10 cellular contexts compared by ENCODE assay signal in the genomic region with DNA sequence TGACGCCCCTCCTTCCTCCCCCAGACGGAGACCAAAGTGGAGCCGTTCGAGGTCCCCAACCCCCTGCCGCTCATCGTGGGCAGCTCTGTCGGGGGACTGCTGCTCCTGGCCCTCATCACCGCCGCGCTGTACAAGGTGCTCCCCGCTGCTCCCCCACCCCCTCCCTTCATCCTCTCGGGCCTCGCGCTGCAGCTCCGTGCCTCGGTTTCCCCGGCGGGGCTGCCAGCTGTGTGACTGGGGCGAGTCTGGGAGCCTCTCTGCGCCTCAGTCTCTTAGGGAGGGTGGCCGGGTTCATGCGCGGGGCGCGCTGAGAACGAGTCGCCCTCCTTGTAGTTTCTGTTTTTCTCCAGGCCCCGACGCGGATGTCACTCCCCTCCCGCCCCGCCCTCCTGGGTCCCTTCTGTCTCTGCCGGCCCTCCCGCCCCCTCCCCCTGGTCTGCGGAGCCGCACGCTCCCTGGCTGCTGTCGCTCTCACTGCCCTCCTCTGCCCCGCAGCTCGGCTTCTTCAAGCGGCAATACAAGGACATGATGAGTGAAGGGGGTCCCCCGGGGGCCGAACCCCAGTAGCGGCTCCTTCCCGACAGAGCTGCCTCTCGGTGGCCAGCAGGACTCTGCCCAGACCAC. TPM values are rescaled to one million over a fixed set of nuclear protein-coding genes. Genes with fewer than 3 reads are reported as not detected.
A peak's percentile ranks its signal among the peaks of the same experiment; 100 is the strongest.
DNase-seq lines count a peak whose midpoint lies in the region; ATAC-seq and TF ChIP-seq lines count a peak whose summit lies in the region.
"Had no signal": no experiment of that assay in that cellular context is flagged by ENCODE, and none has a peak within 500 bp of the region (broad histone marks: within the 10 kb centered on the region; RNA-seq: fewer than 3 reads in every experiment).

No MANE protein-coding gene starts in this region.

- H3K4me3 Mint-ChIP-seq in osteocyte (ENCODE audit: unreplicated experiment), result no peak overlapping the region

- no peaks in the 10 kb centered on the region for H3K36me3 Mint-ChIP-seq in osteocyte (ENCODE audit: unreplicated experiment)

- H3K27ac Mint-ChIP-seq in osteocyte (ENCODE audit: unreplicated experiment), result no peak overlapping the region

- no peaks in the 10 kb centered on the region for H3K9me3 ChIP-seq in NT2/D1 (ENCODE audit: insufficient read depth, low read length)

- ATAC-seq in GM18873 (IDR thresholded peaks at IDR 0.05; ENCODE audit: low FRiP score, unreplicated experiment), result no peak

- peaks cover 19% of the 10 kb centered on the region for H3K27me3 Mint-ChIP-seq in osteocyte (ENCODE audit: unreplicated experiment)

- DNase-seq in D341Med (ENCODE audit: low spot score) (peak; percentile 31), NT2/D1 (ENCODE audit: low read depth, low spot score) (no peak), dedifferentiated amniotic fluid mesenchymal stem cell (ENCODE audit: extremely low spot score) (peak; percentile 5), osteocyte (ENCODE audit: extremely low spot score, unreplicated experiment) (peak; percentile 78), middle frontal gyrus (ENCODE audit: extremely low spot score, low spot score) (no peak), NCI-H128 (lab: John Stamatoyannopoulos, UW; ENCODE audit: unreplicated experiment) (no peak), GM20000 (ENCODE audit: low spot score) (no peak)
- DNase-seq: NCI-H1930, T-helper 9 cell had no signal

- peaks cover 3% of the 10 kb centered on the region for H3K4me1 Mint-ChIP-seq in osteocyte (ENCODE audit: unreplicated experiment)

- H3K4me1 ChIP-seq in NT2/D1 (ENCODE audit: insufficient read depth, insufficient read length), result peaks cover 13% of the 10 kb centered on the region

- H3K36me3 ChIP-seq in NT2/D1 (ENCODE audit: insufficient read depth, insufficient read length, low read length), result no peaks in the 10 kb centered on the region

- no peaks in the 10 kb centered on the region for H3K9me3 Mint-ChIP-seq in osteocyte (ENCODE audit: unreplicated experiment)

- peak overlapping the region; percentile 51 for H3K9ac ChIP-seq in NT2/D1 (ENCODE audit: insufficient read length, low read depth)

- H3K4me3 ChIP-seq in NT2/D1 (ENCODE audit: insufficient read length, low read depth), result peak overlapping the region; percentile 17

- H3K27me3 ChIP-seq in NT2/D1 (ENCODE audit: insufficient read depth, insufficient read length), result peaks cover 38% of the 10 kb centered on the region

- TF ChIP-seq CTCF in osteocyte (IDR thresholded peaks at IDR 0.05), result no peak
- no peak for TF ChIP-seq CTCF in GM20000 (IDR thresholded peaks at IDR 0.05; ENCODE audit: extremely low read depth, missing control alignments)

RNA-seq across cellular contexts. Expression of a gene that starts 23.7 kb away (rescaled TPM):
- not detected in 2 replicates for total RNA-seq in osteocyte

Comparison
In these comparisons a context has a peak if more than half of its experiments do, and no peak if none do; other contexts are left out.
1. DNase-seq: peak in D341Med (single experiment), dedifferentiated amniotic fluid mesenchymal stem cell (single experiment) and osteocyte (single experiment); none in NT2/D1 (single experiment), middle frontal gyrus (single experiment), NCI-H128 (single experiment) and GM20000 (single experiment).